ENCODE assay signal across 8 cellular contexts in the genomic region with DNA sequence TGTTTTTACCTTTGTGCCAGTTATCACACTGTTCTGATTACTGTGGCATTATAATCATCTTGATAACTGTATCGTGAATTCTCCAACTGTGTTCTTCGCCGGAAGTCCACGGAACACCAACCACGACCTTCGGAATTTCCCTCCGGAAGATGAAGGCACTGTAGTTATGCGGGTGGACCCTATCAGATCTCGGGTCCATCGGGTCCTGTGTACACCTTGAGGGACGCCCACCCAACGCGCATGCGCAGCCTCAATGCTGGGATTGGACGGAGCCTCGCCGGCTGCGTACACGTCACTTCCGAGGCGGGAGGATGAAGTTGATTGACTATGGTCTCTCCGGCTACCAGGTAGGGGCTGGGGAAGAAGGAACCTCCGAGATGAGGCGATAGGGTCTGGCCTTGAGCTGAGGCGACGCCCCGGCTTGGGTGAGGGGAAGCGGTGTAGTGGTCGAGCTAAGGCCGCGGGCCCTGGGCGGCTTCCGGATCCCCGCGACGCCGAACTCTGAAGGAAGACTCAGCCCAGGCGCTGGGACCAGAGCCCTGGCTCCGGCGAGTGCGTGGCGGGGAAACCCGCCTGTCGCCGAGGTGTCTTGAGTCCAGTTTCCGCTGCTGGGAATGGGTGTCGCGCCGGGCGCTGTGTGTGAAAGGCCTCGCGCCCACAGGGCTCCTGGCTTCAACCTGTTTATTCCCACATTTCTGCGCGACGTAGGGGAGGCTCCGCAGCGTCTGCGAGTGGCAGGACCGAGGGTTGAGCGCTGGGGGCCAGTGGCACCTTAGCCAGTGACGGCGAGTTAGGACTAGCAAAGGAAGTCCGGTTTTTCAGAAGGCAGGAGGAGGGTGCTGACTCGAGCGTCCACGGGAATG. TPM values are rescaled to one million over a fixed set of nuclear protein-coding genes. Genes with fewer than 3 reads are reported as not detected.
DNase-seq lines count a peak whose midpoint lies in the region; ATAC-seq and TF ChIP-seq lines count a peak whose summit lies in the region.

Gene DHRS7B, plus strand, starts transcription at position 320 of the 863 bp plus-strand sequence. Its CDS starts 8 bp downstream, at position 328.

- H3K27ac Mint-ChIP-seq in activated T-helper 17 cell treated with anti-CD3 and anti-CD28 coated beads, Interleukin-2, amount 50 U/mL, for 72 hours: peak within 1 kb of the TSS; percentile 96
- H3K27ac Mint-ChIP-seq in naive thymus-derived CD8-positive, alpha-beta T cell: peak within 1 kb of the TSS; percentile 94 to 98 (median 97)

- in situ Hi-C loops in GM23248 (cut with MboI): loop anchor here (10.0 kb wide), 1 partner anchor 138 kb away; no protein-coding TSS in a partner anchor

- TF ChIP-seq CTCF in DOHH2 (IDR thresholded peaks at IDR 0.05; ENCODE audit: low read depth, low read length, poor library complexity, severe bottlenecking) (no peak), fibroblast of lung (conservative IDR thresholded peaks at IDR 0.05 in 1 of 2, IDR thresholded peaks at IDR 0.05 in 1 of 2; ENCODE audit: low read depth in 1 of 2, low read length in 2 of 2) (no peak)

- peaks cover 6% of the 10 kb centered on the region for H3K36me3 Mint-ChIP-seq in activated T-helper 17 cell treated with anti-CD3 and anti-CD28 coated beads, Interleukin-2, amount 50 U/mL, for 72 hours (ENCODE audit: low read depth)
- H3K36me3 Mint-ChIP-seq in naive thymus-derived CD8-positive, alpha-beta T cell: no peaks in the 10 kb centered on the region

- peak within 1 kb of the TSS; percentile 98 for H3K4me3 Mint-ChIP-seq in activated T-helper 17 cell treated with anti-CD3 and anti-CD28 coated beads, Interleukin-2, amount 50 U/mL, for 72 hours
- H3K4me3 Mint-ChIP-seq in naive thymus-derived CD8-positive, alpha-beta T cell: peak within 1 kb of the TSS; percentile 91 to 99 (median 97)

- no peaks in the 10 kb centered on the region for H3K27me3 ChIP-seq in DOHH2 (ENCODE audit: control insufficient read depth, low read length)
- no peaks in the 10 kb centered on the region for H3K27me3 ChIP-seq in GM23248 (replicated peaks; ENCODE audit: insufficient read depth)
- H3K27me3 ChIP-seq in fibroblast of lung (ENCODE audit: control insufficient read depth, insufficient read depth, low read length): no peaks in the 10 kb centered on the region

- peak within 1 kb of the TSS; percentile 67 for H3K27ac ChIP-seq in DOHH2 (ENCODE audit: low read depth, low read length)
- peak within 1 kb of the TSS; percentile 88 for H3K27ac ChIP-seq in GM23248
- peak within 1 kb of the TSS; percentile 87 for H3K27ac ChIP-seq in fibroblast of lung (ENCODE audit: insufficient read depth, low read length)

- H3K79me2 ChIP-seq in DOHH2 (ENCODE audit: control insufficient read depth, low read length) (peaks cover 47% of the 10 kb centered on the region), GM23248 (ENCODE audit: insufficient read depth) (peaks cover 43% of the 10 kb centered on the region), fibroblast of lung (ENCODE audit: control insufficient read depth, insufficient read depth, low read length) (peaks cover 8% of the 10 kb centered on the region)

- peak within 1 kb of the TSS; percentile 62 for H3K4me2 ChIP-seq in DOHH2 (ENCODE audit: low read length)
- H3K4me2 ChIP-seq in GM23248 (ENCODE audit: unreplicated experiment): peak within 1 kb of the TSS; percentile 92
- peak within 1 kb of the TSS; percentile 99 for H3K4me2 ChIP-seq in fibroblast of lung (ENCODE audit: extremely low read depth, insufficient read depth, low read length)

- H4K20me1 ChIP-seq in DOHH2 (ENCODE audit: control insufficient read depth, insufficient read depth, low read depth, low read length) (no peaks in the 10 kb centered on the region), GM23248 (ENCODE audit: insufficient read depth) (no peaks in the 10 kb centered on the region), fibroblast of lung (ENCODE audit: control insufficient read depth, extremely low read depth, insufficient read depth, low read length) (no peaks in the 10 kb centered on the region)

- peak; percentile 97 for ATAC-seq in activated T-helper 17 cell treated with anti-CD3 and anti-CD28 coated beads, Interleukin-2, amount 50 U/mL, for 72 hours (replicated peaks)
- ATAC-seq in naive thymus-derived CD8-positive, alpha-beta T cell: peak; percentile 90 to 91

- H3K9ac ChIP-seq in GM23248 (peak within 1 kb of the TSS; percentile 90), fibroblast of lung (ENCODE audit: insufficient read depth, low read length) (peak within 1 kb of the TSS; percentile 93)

- H3K4me1 Mint-ChIP-seq in activated T-helper 17 cell treated with anti-CD3 and anti-CD28 coated beads, Interleukin-2, amount 50 U/mL, for 72 hours: peaks cover 17% of the 10 kb centered on the region
- H3K4me1 Mint-ChIP-seq in naive thymus-derived CD8-positive, alpha-beta T cell: peaks cover 26 to 56% (median 48%) of the 10 kb centered on the region in 4 donors

- H3K4me3 ChIP-seq in DOHH2 (ENCODE audit: low read length) (peak within 1 kb of the TSS; percentile 92), GM23248 (peak within 1 kb of the TSS; percentile 94), fibroblast of lung (replicated peaks in 1 of 4; ENCODE audit: control extremely low read depth in 1 of 4, insufficient read depth in 1 of 4, low read depth in 3 of 4, low read length in 4 of 4) (peak within 1 kb of the TSS; percentile 76 to 91 (median 82))

- peaks cover 18% of the 10 kb centered on the region for H3K4me1 ChIP-seq in DOHH2 (ENCODE audit: control insufficient read depth, low read length)
- H3K4me1 ChIP-seq in GM23248 (ENCODE audit: insufficient read depth): peaks cover 3% of the 10 kb centered on the region; the same call in 1 of the 2 replicates
- no peaks in the 10 kb centered on the region for H3K4me1 ChIP-seq in fibroblast of lung (ENCODE audit: control insufficient read depth, extremely low read depth, insufficient read depth, low read length)

- no peaks in the 10 kb centered on the region for H3K9me3 ChIP-seq in DOHH2 (ENCODE audit: control insufficient read depth, insufficient read depth, low read length)
- no peaks in the 10 kb centered on the region for H3K9me3 ChIP-seq in GM23248 (ENCODE audit: low read depth)
- H3K9me3 ChIP-seq in fibroblast of lung (ENCODE audit: control insufficient read depth, insufficient read depth, low read depth, low read length): no peaks in the 10 kb centered on the region

- H3K36me3 ChIP-seq in DOHH2 (ENCODE audit: control insufficient read depth, low read length) (no peaks in the 10 kb centered on the region), GM23248 (ENCODE audit: low read depth) (no peaks in the 10 kb centered on the region), fibroblast of lung (ENCODE audit: control insufficient read depth, insufficient read depth, low read length) (no peaks in the 10 kb centered on the region)

- no peaks in the 10 kb centered on the region for H3K27me3 Mint-ChIP-seq in activated T-helper 17 cell treated with anti-CD3 and anti-CD28 coated beads, Interleukin-2, amount 50 U/mL, for 72 hours
- H3K27me3 Mint-ChIP-seq in naive thymus-derived CD8-positive, alpha-beta T cell: peaks cover 0 to 2% (median 0%) of the 10 kb centered on the region in 5 donors

- DNase-seq in GM23248 (peak; percentile 96), Kasumi-1 (lab: John Stamatoyannopoulos, UW) (peak; percentile 69 to 77), RPMI8226 (peak; percentile 95), fibroblast of lung (ENCODE audit: low read depth in 2 of 2) (peak; percentile 86 to 87)
- peak; percentile 94 to 98 (median 96) for DNase-seq in naive thymus-derived CD8-positive, alpha-beta T cell
- DNase-seq in stimulated activated naive CD4-positive, alpha-beta T cell (lab: John Stamatoyannopoulos, UW): peak; percentile 89 to 96 (median 94)

- POLR2A ChIA-PET in naive thymus-derived CD8-positive, alpha-beta T cell (lab: Charles Lee): interaction anchor here (0.7 to 2.8 kb wide), 5 partner anchors 70 to 149 kb away, joined by 3 to 12 read pairs (median 6); partner anchors contain the start of gene USP22

- 1% methylated on average over 63 to 65 of the region's 66 CpGs for WGBS in GM23248 (ENCODE audit: low coverage in 1 of 2, low lambda C conversion rate in 2 of 2, missing lambda C conversion rate in 2 of 2), 2 experiments

- H3F3A ChIP-seq in DOHH2 (ENCODE audit: control insufficient read depth, insufficient read depth) (peaks cover 7% of the 10 kb centered on the region), GM23248 (ENCODE audit: insufficient read depth) (no peaks in the 10 kb centered on the region)

- H3K9me3 Mint-ChIP-seq in activated T-helper 17 cell treated with anti-CD3 and anti-CD28 coated beads, Interleukin-2, amount 50 U/mL, for 72 hours: no peaks in the 10 kb centered on the region
- no peaks in the 10 kb centered on the region for H3K9me3 Mint-ChIP-seq in naive thymus-derived CD8-positive, alpha-beta T cell

- H2AFZ ChIP-seq in GM23248 (peak within 1 kb of the TSS; percentile 99), fibroblast of lung (ENCODE audit: low read length) (peak within 1 kb of the TSS; percentile 89)

- H3K9me2 ChIP-seq in DOHH2 (replicated peaks; ENCODE audit: control insufficient read depth, low read length): no peaks in the 10 kb centered on the region
- H3K9me2 ChIP-seq in GM23248 (ENCODE audit: insufficient read depth): no peaks in the 10 kb centered on the region

RNA-seq across cellular contexts. Expression of gene DHRS7B, which starts in this region (rescaled TPM):
- 34.7 and 34.8 TPM in 2 replicates for total RNA-seq in GM23248 (2014; rRNA removed; shearing (Covaris generic))
- polyA plus RNA-seq in GM23248 (2016; fragmentation: Nextera tagmentation; extraction: Ambion mirVana) (36.9 and 37.3 TPM in 2 replicates), fibroblast of lung (15.7 and 21.5 TPM in 2 replicates)
- 10 to 100 TPM in 1 of 2 donors, 1 to 10 TPM in 1; 7.3 to 16.9 TPM for total RNA-seq in activated T-helper 17 cell treated with anti-CD3 and anti-CD28 coated beads, Interleukin-2, amount 50 U/mL, for 72 hours
- 7.7 and 15.5 TPM in 2 replicates for total RNA-seq in fibroblast of lung
- 20.7 and 24.7 TPM in 2 replicates for polyA plus RNA-seq in fibroblast of lung (2012)
- 27.5 and 71.1 TPM in 2 replicates for polyA minus RNA-seq in fibroblast of lung (ENCODE audit: low replicate concordance)
- total RNA-seq in naive thymus-derived CD8-positive, alpha-beta T cell: 10 to 100 TPM; 10.8 to 11.7 TPM
- polyA plus RNA-seq in naive thymus-derived CD8-positive, alpha-beta T cell: 1 to 10 TPM; 6.4 to 8.0 (median 7.0) TPM

Comparison
In these comparisons a context has a peak if more than half of its experiments do, and no peak if none do; other contexts are left out.
1. Peak in every context shown above with its lines: DNase-seq, ATAC-seq, H3K4me3 ChIP-seq and H3K27ac ChIP-seq.